In the genomic region with DNA sequence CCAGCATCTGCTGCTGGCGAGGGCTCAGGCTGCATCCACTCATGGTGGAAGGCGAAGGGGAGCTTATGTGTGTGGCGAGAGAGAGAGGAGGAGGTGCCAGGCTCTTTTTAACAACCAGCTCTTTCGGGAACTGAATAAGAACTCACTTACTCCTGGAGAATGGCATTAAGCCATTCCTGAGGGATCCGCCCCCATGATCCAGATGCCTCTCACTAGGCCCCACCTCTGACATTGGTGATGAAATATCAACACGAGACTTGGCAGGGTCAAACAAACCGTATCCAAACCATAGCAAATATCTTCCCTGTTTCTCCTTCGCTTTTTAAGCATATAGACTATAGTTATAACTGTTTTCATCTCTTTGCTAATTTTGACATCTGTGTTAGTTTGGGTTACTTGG, we compare ENCODE assay signal across 26 cellular contexts. TPM values are rescaled to one million over a fixed set of nuclear protein-coding genes. Genes with fewer than 3 reads are reported as not detected.
A peak's percentile ranks its signal among the peaks of the same experiment; 100 is the strongest.
DNase-seq lines count a peak whose midpoint lies in the region; ATAC-seq and TF ChIP-seq lines count a peak whose summit lies in the region.
"Had no signal": no experiment of that assay in that cellular context is flagged by ENCODE, and none has a peak within 500 bp of the region (broad histone marks: within the 10 kb centered on the region; RNA-seq: fewer than 3 reads in every experiment).

No MANE protein-coding gene starts in this region.

- peaks cover 36% of the 10 kb centered on the region for H3K4me1 Mint-ChIP-seq in MCF 10A (ENCODE audit: insufficient read depth, unreplicated experiment)
- peaks cover 72% of the 10 kb centered on the region for H3K4me1 Mint-ChIP-seq in activated T-cell treated with anti-CD3 and anti-CD28 coated beads, Interleukin-2, amount 50 U/mL, for 24 hours (ENCODE audit: low read depth)

- POLR2A ChIA-PET in MCF 10A (lab: Yijun Ruan, JAX) = interaction anchor here (1.0 to 2.0 kb wide), 2 partner anchors 23 to 276 kb away, joined by 3 to 6 read pairs; a partner anchor contains a TSS

- peak; percentile 37 for ATAC-seq in lung (ENCODE audit: insufficient read depth, low FRiP score)
- ATAC-seq in upper lobe of right lung = peak; percentile 74
- ATAC-seq: heart left ventricle; mucosa of descending colon; natural killer cell treated with Interleukin-12 subunit alpha and Interleukin-12 subunit beta and Interleukin-15 and Interleukin-18, amount 100 ng/mL, for 72 hours had no signal

- H3K4me3 ChIP-seq in breast epithelium = no peak overlapping the region
- H3K4me3 ChIP-seq in fibroblast of pulmonary artery (replicated peaks; ENCODE audit: low read depth, low read length) = no peak overlapping the region
- no peak overlapping the region for H3K4me3 ChIP-seq in lung
- H3K4me3 ChIP-seq in upper lobe of right lung = no peak overlapping the region
- H3K4me3 ChIP-seq in thyroid gland (replicated peaks in 1 of 3) = no peak overlapping the region
- H3K4me3 ChIP-seq: heart left ventricle, mucosa of descending colon, skin epidermis, suprapubic skin, vagina had no signal

- H3K27me3 Mint-ChIP-seq in MCF 10A (ENCODE audit: insufficient read depth, unreplicated experiment) = no peaks in the 10 kb centered on the region
- no peaks in the 10 kb centered on the region for H3K27me3 Mint-ChIP-seq in activated T-cell treated with anti-CD3 and anti-CD28 coated beads, Interleukin-2, amount 50 U/mL, for 24 hours
- H3K27me3 Mint-ChIP-seq: natural killer cell treated with Interleukin-12 subunit alpha and Interleukin-12 subunit beta and Interleukin-15 and Interleukin-18, amount 100 ng/mL, for 72 hours had no signal

- H3K4me1 ChIP-seq in breast epithelium = peaks cover 0 to 5% of the 10 kb centered on the region in 2 donors
- H3K4me1 ChIP-seq in lung (ENCODE audit: control insufficient read depth in 2 of 2, insufficient read depth in 2 of 2, low read length in 2 of 2) = peaks cover 40 to 62% of the 10 kb centered on the region in 2 donors
- peaks cover 77% of the 10 kb centered on the region for H3K4me1 ChIP-seq in upper lobe of right lung
- H3K4me1 ChIP-seq in thyroid gland = peaks cover 42 to 74% of the 10 kb centered on the region in 2 donors

- DNase-seq in MCF 10A (ENCODE audit: unreplicated experiment) (peak; percentile 56), breast epithelium (ENCODE audit: low spot score in 2 of 2) (no peak), fibroblast of pulmonary artery (ENCODE audit: low read depth) (peak; percentile 60), lung (ENCODE audit: low spot score) (peak; percentile 59), upper lobe of right lung (no peak), thyroid gland (no peak), amniotic stem cell (lab: John Stamatoyannopoulos, UW) (no peak)
- DNase-seq in activated T-cell treated with anti-CD3 and anti-CD28 coated beads, Interleukin-2, amount 50 U/mL, for 24 hours = no peak
- DNase-seq: activated CD4-positive, alpha-beta T cell treated with anti-CD3 and anti-CD28 coated beads, Interleukin-2, amount 50 U/mL, for 4 hours; activated naive CD4-positive, alpha-beta T cell; brain microvascular endothelial cell; GDM1; HCEC 1CT; heart left ventricle; Karpas-422; kidney; mucosa of descending colon; NCI-H446 treated with DMSO at 0.1 percent for 48 hours; stimulated activated naive CD4-positive, alpha-beta T cell treated with Interleukin-2 at 50 U/mL for 16 hours; T-helper 1 cell had no signal

- H3K36me3 ChIP-seq in breast epithelium = no peaks in the 10 kb centered on the region
- peaks cover 0 to 4% of the 10 kb centered on the region in 2 donors for H3K36me3 ChIP-seq in lung (ENCODE audit: control insufficient read depth in 2 of 2, insufficient read depth in 2 of 2, low read length in 2 of 2)
- H3K36me3 ChIP-seq in upper lobe of right lung = peaks cover 6% of the 10 kb centered on the region
- H3K36me3 ChIP-seq in thyroid gland = no peaks in the 10 kb centered on the region
- H3K36me3 ChIP-seq: brain microvascular endothelial cell, suprapubic skin, vagina had no signal

- no peak for TF ChIP-seq POLR2A in breast epithelium (IDR thresholded peaks at IDR 0.05)
- TF ChIP-seq POLR2A in thyroid gland (IDR thresholded peaks at IDR 0.05) = no peak

- no peak for TF ChIP-seq CTCF in MCF 10A (IDR thresholded peaks at IDR 0.05; ENCODE audit: unreplicated experiment)
- TF ChIP-seq CTCF in breast epithelium (IDR thresholded peaks at IDR 0.05) = no peak
- TF ChIP-seq CTCF in fibroblast of pulmonary artery (IDR thresholded peaks at IDR 0.05; ENCODE audit: low read length, missing control alignments) = no peak
- TF ChIP-seq CTCF in lung (IDR thresholded peaks at IDR 0.05; ENCODE audit: control extremely low read depth, extremely low read depth) = no peak
- TF ChIP-seq CTCF in upper lobe of right lung (IDR thresholded peaks at IDR 0.05) = no peak
- no peak for TF ChIP-seq CTCF in thyroid gland (IDR thresholded peaks at IDR 0.05)

- intact Hi-C loops in MCF 10A (cut with micrococcal nuclease) (no loop called here), breast epithelium (cut with DNase I; ENCODE audit: low total_unique reads) (no loop called here), upper lobe of right lung (cut with DNase I) (no loop called here), thyroid gland (cut with DNase I) (no loop called here)

- H3K9me3 Mint-ChIP-seq in MCF 10A (ENCODE audit: unreplicated experiment) = no peaks in the 10 kb centered on the region
- H3K9me3 Mint-ChIP-seq in activated T-cell treated with anti-CD3 and anti-CD28 coated beads, Interleukin-2, amount 50 U/mL, for 24 hours = no peaks in the 10 kb centered on the region
- H3K9me3 Mint-ChIP-seq: natural killer cell treated with Interleukin-12 subunit alpha and Interleukin-12 subunit beta and Interleukin-15 and Interleukin-18, amount 100 ng/mL, for 72 hours had no signal

- H3K27me3 ChIP-seq in breast epithelium (no peaks in the 10 kb centered on the region), lung (ENCODE audit: control insufficient read depth, insufficient read depth) (no peaks in the 10 kb centered on the region), upper lobe of right lung (no peaks in the 10 kb centered on the region), thyroid gland (no peaks in the 10 kb centered on the region)
- H3K27me3 ChIP-seq: brain microvascular endothelial cell, heart left ventricle, suprapubic skin, vagina had no signal

- H3K9me3 ChIP-seq in breast epithelium = no peaks in the 10 kb centered on the region
- H3K9me3 ChIP-seq in lung (ENCODE audit: control insufficient read depth in 2 of 2, insufficient read depth in 1 of 2, low read length in 1 of 2) = no peaks in the 10 kb centered on the region
- H3K9me3 ChIP-seq in upper lobe of right lung = no peaks in the 10 kb centered on the region
- H3K9me3 ChIP-seq in thyroid gland = no peaks in the 10 kb centered on the region
- H3K9me3 ChIP-seq: heart left ventricle, mucosa of descending colon, suprapubic skin, vagina had no signal

- BruUV-seq in MCF 10A (replicated peaks; lab: Mats Ljungman, UMichigan) = no TSS peak

- H3K27ac ChIP-seq in breast epithelium (no peak overlapping the region), lung (ENCODE audit: low read depth in 1 of 2, low read length in 1 of 2) (no peak overlapping the region), upper lobe of right lung (no peak overlapping the region), thyroid gland (no peak overlapping the region)
- H3K27ac ChIP-seq: brain microvascular endothelial cell, heart left ventricle, RWPE1, skin epidermis, suprapubic skin, vagina had no signal

- no peak overlapping the region for H3K27ac Mint-ChIP-seq in MCF 10A (ENCODE audit: low read depth, unreplicated experiment)
- no peak overlapping the region for H3K27ac Mint-ChIP-seq in activated T-cell treated with anti-CD3 and anti-CD28 coated beads, Interleukin-2, amount 50 U/mL, for 24 hours

- H3K36me3 Mint-ChIP-seq in MCF 10A (ENCODE audit: insufficient read depth, unreplicated experiment) = peaks cover 18% of the 10 kb centered on the region
- peaks cover 44% of the 10 kb centered on the region for H3K36me3 Mint-ChIP-seq in activated T-cell treated with anti-CD3 and anti-CD28 coated beads, Interleukin-2, amount 50 U/mL, for 24 hours (ENCODE audit: low read depth)
- H3K36me3 Mint-ChIP-seq: natural killer cell treated with Interleukin-12 subunit alpha and Interleukin-12 subunit beta and Interleukin-15 and Interleukin-18, amount 100 ng/mL, for 72 hours had no signal

- CTCF ChIA-PET in MCF 10A (lab: Yijun Ruan, JAX) = interaction anchor here (0.7 to 1.7 kb wide), 4 partner anchors 15 to 234 kb away, joined by 3 to 4 read pairs (median 4); no protein-coding TSS in a partner anchor

- WGBS in lung, 2 donors = 62 to 67% methylated on average over 8 of the region's 8 CpGs
- WGBS in thyroid gland, 2 donors = 85 to 90% methylated on average over 8 of the region's 8 CpGs

- H3K4me3 Mint-ChIP-seq in MCF 10A (ENCODE audit: unreplicated experiment) = no peak overlapping the region
- no peak overlapping the region for H3K4me3 Mint-ChIP-seq in activated T-cell treated with anti-CD3 and anti-CD28 coated beads, Interleukin-2, amount 50 U/mL, for 24 hours
- H3K4me3 Mint-ChIP-seq: CD14-positive monocyte; natural killer cell treated with Interleukin-12 subunit alpha and Interleukin-12 subunit beta and Interleukin-15 and Interleukin-18, amount 100 ng/mL, for 72 hours had no signal

RNA-seq across cellular contexts. Expression of a gene that starts 24.6 kb away (rescaled TPM):
- total RNA-seq in MCF 10A (2022) (77.6 and 95.2 TPM in 2 replicates), breast epithelium (100 to 1,000 TPM in 1 of 3 donors, 10 to 100 TPM in 2; 76.4 to 106 (median 95.4) TPM), lung (10 to 100 TPM; 91.6 to 93.6 TPM), upper lobe of right lung (86.6 TPM), thyroid gland (10 to 100 TPM; 70.3 to 93.5 (median 85.7) TPM)
- 100 to 1,000 TPM; 147 to 162 TPM for polyA plus RNA-seq in lung

Comparison
In these comparisons a context has a peak if more than half of its experiments do, and no peak if none do; other contexts are left out.
1. DNase-seq: peak in MCF 10A (single experiment), fibroblast of pulmonary artery (single experiment) and lung (single experiment); none in breast epithelium (0 of 2), upper lobe of right lung (single experiment), thyroid gland (0 of 2), activated T-cell treated with anti-CD3 and anti-CD28 coated beads, Interleukin-2, amount 50 U/mL, for 24 hours (single experiment) and amniotic stem cell (single experiment).